8 cellular contexts compared by ENCODE assay signal in genomic region chr2:91659921-91660275, GRCh38.
DNase-seq lines count a peak whose midpoint lies in the region; ATAC-seq and TF ChIP-seq lines count a peak whose summit lies in the region.
"Not testable (repeated sequence)": the region's sequence is repeated elsewhere in the genome, so short reads cannot be mapped to it uniquely, and the experiment has no call there.

No MANE protein-coding gene starts in this region.

- not testable (repeated sequence) for H3K4ac ChIP-seq in neuronal stem cell (ENCODE audit: low read length)

- not testable (repeated sequence) for H2BK120ac ChIP-seq in neuronal stem cell (ENCODE audit: low read depth, low read length)

- peak overlapping the region; percentile 33 for H3K4me2 ChIP-seq in neuronal stem cell (ENCODE audit: insufficient read depth, low read length, poor library complexity, severe bottlenecking)

- WGBS in right cardiac atrium, result 7% methylated on average over 19 of the region's 34 CpGs
- WGBS in neuronal stem cell (ENCODE audit: extremely low coverage in 2 of 2, insufficient read length in 2 of 2, insufficient replicate concordance in 1 of 2), 2 donors, result no CpG with 5 or more reads among the region's 34 CpGs

- not testable (repeated sequence) for H4K8ac ChIP-seq in neuronal stem cell (ENCODE audit: low read depth, low read length)

- H2AK5ac ChIP-seq in neuronal stem cell (ENCODE audit: low read depth, low read length), result not testable (repeated sequence)

- H3K4me3 ChIP-seq in WERI-Rb-1 (ENCODE audit: low read depth, low read length) (peak overlapping the region; percentile 32), colonic mucosa (peak overlapping the region; percentile 38), right cardiac atrium (ENCODE audit: low read length) (peak overlapping the region; percentile 39), neuronal stem cell (ENCODE audit: low read length in 2 of 2) (peak overlapping the region; percentile 37 to 59), upper lobe of right lung (peak overlapping the region; percentile 48)

- H3K18ac ChIP-seq in neuronal stem cell (ENCODE audit: low read length), result not testable (repeated sequence)

- not testable (repeated sequence) for H2BK15ac ChIP-seq in neuronal stem cell (ENCODE audit: low read length)

- peak; percentile 11 for DNase-seq in H4 (ENCODE audit: low spot score)
- DNase-seq in WERI-Rb-1, result peak; percentile 46
- DNase-seq in colonic mucosa, result peak; percentile 45
- DNase-seq in right cardiac atrium, result peak; percentile 44 to 77 (median 76)
- peak; percentile 17 for DNase-seq in neuronal stem cell (ENCODE audit: low spot score)
- DNase-seq in upper lobe of right lung, result peak; percentile 67

- H3K79me1 ChIP-seq in neuronal stem cell (ENCODE audit: low read depth, low read length), result not testable (repeated sequence)

- not testable (repeated sequence) for H2BK5ac ChIP-seq in neuronal stem cell (ENCODE audit: low read length)

- H4K91ac ChIP-seq in neuronal stem cell (ENCODE audit: low read depth, low read length, poor library complexity), result not testable (repeated sequence)

- H2BK12ac ChIP-seq in neuronal stem cell (ENCODE audit: low read length), result not testable (repeated sequence)

- intact Hi-C loops in colonic mucosa (cut with DNase I); right cardiac atrium (cut with DNase I); upper lobe of right lung (cut with DNase I): not testable (repeated sequence)

- not testable (repeated sequence) for H3K36me3 ChIP-seq in WERI-Rb-1; colonic mucosa; neuronal stem cell (replicated peaks in 1 of 2; ENCODE audit: control insufficient read depth in 2 of 2, insufficient read depth in 2 of 2, low read length in 2 of 2); upper lobe of right lung

- peak overlapping the region; percentile 71 for H2AFZ ChIP-seq in neuronal stem cell (ENCODE audit: low read length)

- ATAC-seq in GM18867 (IDR thresholded peaks at IDR 0.05; ENCODE audit: unreplicated experiment), result peak; percentile 100
- ATAC-seq in HG03460 (IDR thresholded peaks at IDR 0.05; ENCODE audit: unreplicated experiment), result peak; percentile 92
- ATAC-seq in right cardiac atrium, result peak; percentile 99 to 100
- ATAC-seq in upper lobe of right lung, result peak; percentile 99

- TF ChIP-seq CTCF in WERI-Rb-1 (IDR thresholded peaks at IDR 0.05; ENCODE audit: low read depth, low read length); colonic mucosa (IDR thresholded peaks at IDR 0.05); upper lobe of right lung (IDR thresholded peaks at IDR 0.05): not testable (repeated sequence)

- not testable (repeated sequence) for H3K9me3 ChIP-seq in WERI-Rb-1 (ENCODE audit: severe bottlenecking); colonic mucosa; right cardiac atrium (ENCODE audit: control insufficient read depth, low read length); neuronal stem cell (replicated peaks in 1 of 2; ENCODE audit: control insufficient read depth in 2 of 2, insufficient read depth in 1 of 2, low read depth in 1 of 2, low read length in 2 of 2); upper lobe of right lung

- not testable (repeated sequence) for H3K27me3 ChIP-seq in WERI-Rb-1 (ENCODE audit: insufficient read depth, low read depth, severe bottlenecking); colonic mucosa; right cardiac atrium (ENCODE audit: control insufficient read depth, insufficient read depth); neuronal stem cell (ENCODE audit: control insufficient read depth in 3 of 3, insufficient read depth in 3 of 3, low read depth in 1 of 3, low read length in 3 of 3); upper lobe of right lung

- not testable (repeated sequence) for H3K9ac ChIP-seq in colonic mucosa (ENCODE audit: low read depth in 2 of 2, low read length in 2 of 2); neuronal stem cell (ENCODE audit: low read depth, low read length, poor library complexity)

- H3K23ac ChIP-seq in neuronal stem cell (ENCODE audit: low read depth, low read length, poor library complexity), result not testable (repeated sequence)

- not testable (repeated sequence) for H3K27ac ChIP-seq in WERI-Rb-1; colonic mucosa; right cardiac atrium (ENCODE audit: low read length); neuronal stem cell (replicated peaks; ENCODE audit: low read length); upper lobe of right lung

- H3K14ac ChIP-seq in neuronal stem cell (ENCODE audit: low read length), result not testable (repeated sequence)

- not testable (repeated sequence) for H3K4me1 ChIP-seq in colonic mucosa; right cardiac atrium (ENCODE audit: control insufficient read depth, insufficient read depth, low read length); neuronal stem cell (ENCODE audit: control insufficient read depth in 2 of 2, insufficient read depth in 1 of 2, low read depth in 1 of 2, low read length in 2 of 2); upper lobe of right lung

Comparison
In these comparisons a context has a peak if more than half of its experiments do, and no peak if none do; other contexts are left out.
1. DNase-seq: peak in every context shown above with its lines; median percentile 76 in right cardiac atrium; 67 in upper lobe of right lung; 46 in WERI-Rb-1; 45 in colonic mucosa; 17 in neuronal stem cell; 11 in H4.